16 cellular contexts compared by ENCODE assay signal in genomic region chr22:33504941-33505647, GRCh38.
A peak's percentile ranks its signal among the peaks of the same experiment; 100 is the strongest.
DNase-seq lines count a peak whose midpoint lies in the region; ATAC-seq, FAIRE-seq and TF ChIP-seq lines count a peak whose summit lies in the region.
"Had no signal": no experiment of that assay in that cellular context is flagged by ENCODE, and none has a peak within 500 bp of the region (broad histone marks: within the 10 kb centered on the region; RNA-seq: fewer than 3 reads in every experiment).

No MANE protein-coding gene starts in this region.

- H3K14ac ChIP-seq in IMR-90 (replicated peaks; ENCODE audit: low read depth, low read length), result no peak overlapping the region
- no peak overlapping the region for H3K14ac ChIP-seq in neuronal stem cell (ENCODE audit: low read length)

- H2BK12ac ChIP-seq in neuronal stem cell (ENCODE audit: low read length), result no peak overlapping the region

- H3K9me3 ChIP-seq in right cardiac atrium (ENCODE audit: control insufficient read depth, low read length) (no peaks in the 10 kb centered on the region), IMR-90 (ENCODE audit: control insufficient read depth, insufficient read depth, low read length) (no peaks in the 10 kb centered on the region), neuronal stem cell (replicated peaks in 1 of 2; ENCODE audit: control insufficient read depth in 2 of 2, insufficient read depth in 1 of 2, low read depth in 1 of 2, low read length in 2 of 2) (no peaks in the 10 kb centered on the region)

- no peaks in the 10 kb centered on the region for H4K20me1 ChIP-seq in IMR-90 (ENCODE audit: insufficient read depth, low read length)

- no peak overlapping the region for H3K4me3 ChIP-seq in right cardiac atrium (ENCODE audit: low read length)
- no peak overlapping the region for H3K4me3 ChIP-seq in IMR-90 (ENCODE audit: insufficient read depth, low read depth, low read length)
- H3K4me3 ChIP-seq in neuronal stem cell (ENCODE audit: low read length in 2 of 2), result no peak overlapping the region

- no peak overlapping the region for H2AK5ac ChIP-seq in IMR-90 (ENCODE audit: low read depth, low read length)
- H2AK5ac ChIP-seq in neuronal stem cell (ENCODE audit: low read depth, low read length), result peak overlapping the region; percentile 9

- no peak overlapping the region for H3K56ac ChIP-seq in IMR-90 (ENCODE audit: extremely low read depth, insufficient read depth, low read length)

- no peak overlapping the region for H4K91ac ChIP-seq in IMR-90 (ENCODE audit: insufficient read depth, low read depth, low read length)
- no peak overlapping the region for H4K91ac ChIP-seq in neuronal stem cell (ENCODE audit: low read depth, low read length, poor library complexity)

- H2BK120ac ChIP-seq in IMR-90 (ENCODE audit: low read depth, low read length) (no peak overlapping the region), neuronal stem cell (ENCODE audit: low read depth, low read length) (no peak overlapping the region)

- no peak overlapping the region for H3K23ac ChIP-seq in IMR-90 (ENCODE audit: low read depth, low read length)
- H3K23ac ChIP-seq in neuronal stem cell (ENCODE audit: low read depth, low read length, poor library complexity), result no peak overlapping the region

- H3K27me3 ChIP-seq in right cardiac atrium (ENCODE audit: control insufficient read depth, insufficient read depth), result no peaks in the 10 kb centered on the region
- H3K27me3 ChIP-seq in IMR-90 (ENCODE audit: control insufficient read depth, insufficient read depth, low read length), result no peaks in the 10 kb centered on the region
- H3K27me3 ChIP-seq in neuronal stem cell (ENCODE audit: control insufficient read depth in 3 of 3, insufficient read depth in 3 of 3, low read depth in 1 of 3, low read length in 3 of 3), result no peaks in the 10 kb centered on the region

- POLR2A ChIA-PET in IMR-90 (lab: Charles Lee; ENCODE audit: unreplicated experiment), result no interaction called here
- POLR2A ChIA-PET in T-cell (lab: Charles Lee), result no interaction called here

- H3K4me3 Mint-ChIP-seq in brain (no peak overlapping the region), T-cell (no peak overlapping the region)
- H3K4me3 Mint-ChIP-seq: B cell; CD4-positive, alpha-beta T cell; H9 had no signal

- TF ChIP-seq CTCF in IMR-90 (conservative IDR thresholded peaks at IDR 0.05; ENCODE audit: low read depth, low read length) (no peak), brain (conservative IDR thresholded peaks at IDR 0.05) (no peak)

- H3K9ac ChIP-seq in IMR-90 (ENCODE audit: low read depth, low read length) (no peak overlapping the region), neuronal stem cell (ENCODE audit: low read depth, low read length, poor library complexity) (no peak overlapping the region)

- no TSS peak for BruUV-seq in IMR-90 (replicated peaks; lab: Mats Ljungman, UMichigan)

- H4K8ac ChIP-seq in IMR-90 (ENCODE audit: low read depth in 2 of 2, low read length in 2 of 2), result no peak overlapping the region
- peak overlapping the region; percentile 66 for H4K8ac ChIP-seq in neuronal stem cell (ENCODE audit: low read depth, low read length)

- TF ChIP-seq RAD21 in IMR-90 (IDR thresholded peaks at IDR 0.05; ENCODE audit: low read length), result no peak

- H3K4me1 Mint-ChIP-seq in brain, result peaks cover 37% of the 10 kb centered on the region
- H3K4me1 Mint-ChIP-seq in T-cell, result no peaks in the 10 kb centered on the region

- no peak for FAIRE-seq in frontal cortex (lab: Jason Lieb, UNC)

- peaks cover 2% of the 10 kb centered on the region for H3K4me1 ChIP-seq in right cardiac atrium (ENCODE audit: control insufficient read depth, insufficient read depth, low read length)
- H3K4me1 ChIP-seq in IMR-90 (ENCODE audit: control insufficient read depth, insufficient read depth, low read length), result 0 out of 2 replicates have a peak, but pooled peaks cover 2% of the 10 kb centered on the region
- peaks cover 0 to 7% of the 10 kb centered on the region in 2 donors for H3K4me1 ChIP-seq in neuronal stem cell (ENCODE audit: control insufficient read depth in 2 of 2, insufficient read depth in 1 of 2, low read depth in 1 of 2, low read length in 2 of 2)

- TF ChIP-seq POLR2A in IMR-90 (IDR thresholded peaks at IDR 0.05; ENCODE audit: low read depth, low read length) (no peak), erythroblast (IDR thresholded peaks at IDR 0.05; ENCODE audit: low read length) (no peak)

- no peak overlapping the region for H4K5ac ChIP-seq in IMR-90 (ENCODE audit: low read depth, low read length)

- H3K4ac ChIP-seq in IMR-90 (ENCODE audit: low read depth, low read length), result no peak overlapping the region
- no peak overlapping the region for H3K4ac ChIP-seq in neuronal stem cell (ENCODE audit: low read length)

- ATAC-seq in Right ventricle myocardium superior (ENCODE audit: poor library complexity) (peak; percentile 30), right cardiac atrium (no peak), IMR-90 (ENCODE audit: low read depth) (peak; percentile 44; the same call in 1 of the 2 replicates), T-cell (replicated peaks in 1 of 4) (no peak)

- H3K36me3 ChIP-seq in IMR-90 (ENCODE audit: control insufficient read depth, insufficient read depth, low read length) (no peaks in the 10 kb centered on the region), neuronal stem cell (replicated peaks in 1 of 2; ENCODE audit: control insufficient read depth in 2 of 2, insufficient read depth in 2 of 2, low read length in 2 of 2) (no peaks in the 10 kb centered on the region)

- no peak overlapping the region for H2AFZ ChIP-seq in IMR-90 (replicated peaks; ENCODE audit: low read length, poor library complexity)
- H2AFZ ChIP-seq in neuronal stem cell (ENCODE audit: low read length), result no peak overlapping the region

- dilution Hi-C loops in IMR-90 (cut with HindIII; ENCODE audit: low sequenced_read_pairs, unreplicated experiment), result no loop called here

- peak overlapping the region in 4 of 5 experiments; percentile 10 to 64 (median 36) for H3K27ac Mint-ChIP-seq in brain
- no peak overlapping the region for H3K27ac Mint-ChIP-seq in T-cell
- H3K27ac Mint-ChIP-seq: B cell; CD4-positive, alpha-beta T cell; H9 had no signal

- WGBS in right cardiac atrium, result 85% methylated on average over 7 of the region's 7 CpGs
- 93% methylated on average over 3 of the region's 7 CpGs; no CpG with 5 or more reads in 1 of the 2 experiments for WGBS in IMR-90 (ENCODE audit: extremely low coverage in 2 of 2, insufficient read length in 1 of 2), 2 experiments
- no CpG with 5 or more reads among the region's 7 CpGs for WGBS in neuronal stem cell (ENCODE audit: extremely low coverage in 2 of 2, insufficient read length in 2 of 2, insufficient replicate concordance in 1 of 2), 2 donors

- H2AK9ac ChIP-seq in IMR-90 (replicated peaks; ENCODE audit: low read depth, low read length, poor library complexity), result no peak overlapping the region

- DNase-seq in Right ventricle myocardium superior, result no peak
- no peak for DNase-seq in right cardiac atrium
- no peak for DNase-seq in IMR-90
- no peak for DNase-seq in neuronal stem cell (ENCODE audit: low spot score)
- no peak for DNase-seq in frontal cortex (ENCODE audit: low spot score in 2 of 2)
- DNase-seq in T-cell, result no peak
- no peak for DNase-seq in erythroblast (lab: John Stamatoyannopoulos, UW)
- DNase-seq: ACHN; C1 segment of cervical spinal cord; Calu3; CD4-positive, alpha-beta T cell; DMS 273 treated with DMSO at 0.1 percent for 48 hours; GOT3; H9 had no signal

- H3K27ac ChIP-seq in right cardiac atrium (ENCODE audit: low read length) (no peak overlapping the region), IMR-90 (ENCODE audit: insufficient read depth, low read length) (no peak overlapping the region), neuronal stem cell (replicated peaks; ENCODE audit: low read length) (no peak overlapping the region)

- intact Hi-C loops in Right ventricle myocardium superior (cut with DNase I), result no loop called here
- intact Hi-C loops in right cardiac atrium (cut with DNase I), result no loop called here
- intact Hi-C loops in IMR-90 (cut with micrococcal nuclease), result no loop called here

- CTCF ChIA-PET in IMR-90 (lab: Yijun Ruan, JAX), result interaction anchor here (1.0 to 1.1 kb wide), 2 partner anchors 14 to 231 kb away, joined by 3 read pairs; no protein-coding TSS in a partner anchor
- CTCF ChIA-PET in T-cell (lab: Charles Lee), result no interaction called here

- no peaks in the 10 kb centered on the region for H3K9me1 ChIP-seq in IMR-90 (ENCODE audit: insufficient read depth, low read length)

- H2BK20ac ChIP-seq in IMR-90 (ENCODE audit: low read depth, low read length), result no peak overlapping the region

- H2BK5ac ChIP-seq in IMR-90 (ENCODE audit: low read depth, low read length, poor library complexity, severe bottlenecking), result no peak overlapping the region
- H2BK5ac ChIP-seq in neuronal stem cell (ENCODE audit: low read length), result no peak overlapping the region

- in situ Hi-C loops in IMR-90 (cut with MboI; ENCODE audit: low sequenced_read_pairs), result loop anchor here (25.0 kb wide), 1 partner anchor 1507 kb away; no protein-coding TSS in a partner anchor

- H3K79me1 ChIP-seq in IMR-90 (ENCODE audit: low read depth in 1 of 2, low read length in 2 of 2), result peaks cover 0 to 3% of the 10 kb centered on the region in 2 experiments; a peak in 1 of 4 replicates
- no peaks in the 10 kb centered on the region for H3K79me1 ChIP-seq in neuronal stem cell (ENCODE audit: low read depth, low read length)

- no peaks in the 10 kb centered on the region for H3K9me3 Mint-ChIP-seq in brain
- peaks cover 0 to 3% (median 0%) of the 10 kb centered on the region in 3 donors for H3K9me3 Mint-ChIP-seq in T-cell
- H3K9me3 Mint-ChIP-seq: CD4-positive, alpha-beta T cell; H9 had no signal

- no peaks in the 10 kb centered on the region for H3K36me3 Mint-ChIP-seq in brain
- no peaks in the 10 kb centered on the region for H3K36me3 Mint-ChIP-seq in T-cell

- H2BK15ac ChIP-seq in IMR-90 (ENCODE audit: low read depth, low read length) (no peak overlapping the region), neuronal stem cell (ENCODE audit: low read length) (no peak overlapping the region)

- H3K4me2 ChIP-seq in IMR-90 (ENCODE audit: low read depth, low read length) (no peak overlapping the region), neuronal stem cell (ENCODE audit: insufficient read depth, low read length, poor library complexity, severe bottlenecking) (no peak overlapping the region)

- no peaks in the 10 kb centered on the region for H3K27me3 Mint-ChIP-seq in brain
- H3K27me3 Mint-ChIP-seq in T-cell, result peaks cover 0 to 7% of the 10 kb centered on the region in 2 donors
- H3K27me3 Mint-ChIP-seq: B cell; CD4-positive, alpha-beta T cell had no signal

- H3K18ac ChIP-seq in IMR-90 (ENCODE audit: low read depth, low read length), result no peak overlapping the region
- no peak overlapping the region for H3K18ac ChIP-seq in neuronal stem cell (ENCODE audit: low read length)

TF ChIP-seq in IMR-90, 13 proteins besides CTCF, POLR2A, EP300 and RAD21:
- TF ChIP-seq NFE2L2 (IDR thresholded peaks at IDR 0.05; ENCODE audit: low read depth, low read length), result no peak
- TF ChIP-seq BHLHE40 (IDR thresholded peaks at IDR 0.05; ENCODE audit: low read depth, low read length), result peak; percentile 31; the same call in 1 of the 2 replicates

Comparison
In these comparisons a context has a peak if more than half of its experiments do, and no peak if none do; other contexts are left out.
1. ATAC-seq: peak in Right ventricle myocardium superior (single experiment) and IMR-90 (single experiment); none in right cardiac atrium (0 of 2) and T-cell (0 of 4).
2. H3K27ac Mint-ChIP-seq: peak in brain (4 of 5); none in T-cell (0 of 2).